Comparison of ENCODE assay signal across 1 cellular context in the genomic region with DNA sequence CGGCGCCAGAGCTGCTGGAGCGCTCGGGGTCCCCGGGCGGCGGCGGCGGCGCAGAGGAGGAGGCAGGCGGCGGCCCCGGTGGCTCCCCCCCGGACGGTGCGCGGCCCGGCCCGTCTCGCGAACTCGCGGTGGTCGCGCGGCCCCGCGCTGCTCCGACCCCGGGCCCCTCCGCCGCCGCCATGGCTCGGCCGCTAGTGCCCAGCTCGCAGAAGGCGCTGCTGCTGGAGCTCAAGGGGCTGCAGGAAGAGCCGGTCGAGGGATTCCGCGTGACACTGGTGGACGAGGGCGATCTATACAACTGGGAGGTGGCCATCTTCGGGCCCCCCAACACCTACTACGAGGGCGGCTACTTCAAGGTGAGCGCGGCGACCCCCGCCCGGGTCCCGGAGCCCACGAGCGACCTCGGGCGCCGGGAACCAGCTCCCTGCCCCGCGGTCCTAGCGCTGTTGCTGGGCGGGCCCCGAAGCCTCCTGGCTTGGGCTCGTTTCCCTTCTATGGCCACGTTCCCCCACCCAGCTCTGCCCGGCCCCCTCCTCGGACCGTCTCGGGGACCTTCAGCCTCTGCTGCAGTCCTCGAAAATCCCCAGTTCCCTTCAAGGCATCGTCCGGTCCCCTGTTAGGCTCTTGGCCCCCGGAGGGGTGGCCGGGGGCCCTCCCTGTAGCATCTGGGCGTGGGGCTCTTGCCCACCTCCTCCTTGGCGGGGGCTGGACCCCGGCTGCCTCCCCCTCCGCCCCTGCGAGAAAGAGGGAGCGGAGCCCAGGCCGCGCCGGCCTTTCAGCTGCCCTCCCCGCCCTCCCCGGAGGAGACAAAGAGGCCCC.
A peak's percentile ranks its signal among the peaks of the same experiment; 100 is the strongest.
TF ChIP-seq lines count a peak whose summit lies in the region.

A gene with protein sequence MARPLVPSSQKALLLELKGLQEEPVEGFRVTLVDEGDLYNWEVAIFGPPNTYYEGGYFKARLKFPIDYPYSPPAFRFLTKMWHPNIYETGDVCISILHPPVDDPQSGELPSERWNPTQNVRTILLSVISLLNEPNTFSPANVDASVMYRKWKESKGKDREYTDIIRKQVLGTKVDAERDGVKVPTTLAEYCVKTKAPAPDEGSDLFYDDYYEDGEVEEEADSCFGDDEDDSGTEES (plus strand): TSS at position 8 of the 819 bp plus-strand sequence. CDS start 172 bp downstream, at position 180.

TF ChIP-seq in HepG2, 621 proteins besides CTCF, POLR2A, EP300 and RAD21 (continued from another document and continues in another):
- TF ChIP-seq, protein P1, sequence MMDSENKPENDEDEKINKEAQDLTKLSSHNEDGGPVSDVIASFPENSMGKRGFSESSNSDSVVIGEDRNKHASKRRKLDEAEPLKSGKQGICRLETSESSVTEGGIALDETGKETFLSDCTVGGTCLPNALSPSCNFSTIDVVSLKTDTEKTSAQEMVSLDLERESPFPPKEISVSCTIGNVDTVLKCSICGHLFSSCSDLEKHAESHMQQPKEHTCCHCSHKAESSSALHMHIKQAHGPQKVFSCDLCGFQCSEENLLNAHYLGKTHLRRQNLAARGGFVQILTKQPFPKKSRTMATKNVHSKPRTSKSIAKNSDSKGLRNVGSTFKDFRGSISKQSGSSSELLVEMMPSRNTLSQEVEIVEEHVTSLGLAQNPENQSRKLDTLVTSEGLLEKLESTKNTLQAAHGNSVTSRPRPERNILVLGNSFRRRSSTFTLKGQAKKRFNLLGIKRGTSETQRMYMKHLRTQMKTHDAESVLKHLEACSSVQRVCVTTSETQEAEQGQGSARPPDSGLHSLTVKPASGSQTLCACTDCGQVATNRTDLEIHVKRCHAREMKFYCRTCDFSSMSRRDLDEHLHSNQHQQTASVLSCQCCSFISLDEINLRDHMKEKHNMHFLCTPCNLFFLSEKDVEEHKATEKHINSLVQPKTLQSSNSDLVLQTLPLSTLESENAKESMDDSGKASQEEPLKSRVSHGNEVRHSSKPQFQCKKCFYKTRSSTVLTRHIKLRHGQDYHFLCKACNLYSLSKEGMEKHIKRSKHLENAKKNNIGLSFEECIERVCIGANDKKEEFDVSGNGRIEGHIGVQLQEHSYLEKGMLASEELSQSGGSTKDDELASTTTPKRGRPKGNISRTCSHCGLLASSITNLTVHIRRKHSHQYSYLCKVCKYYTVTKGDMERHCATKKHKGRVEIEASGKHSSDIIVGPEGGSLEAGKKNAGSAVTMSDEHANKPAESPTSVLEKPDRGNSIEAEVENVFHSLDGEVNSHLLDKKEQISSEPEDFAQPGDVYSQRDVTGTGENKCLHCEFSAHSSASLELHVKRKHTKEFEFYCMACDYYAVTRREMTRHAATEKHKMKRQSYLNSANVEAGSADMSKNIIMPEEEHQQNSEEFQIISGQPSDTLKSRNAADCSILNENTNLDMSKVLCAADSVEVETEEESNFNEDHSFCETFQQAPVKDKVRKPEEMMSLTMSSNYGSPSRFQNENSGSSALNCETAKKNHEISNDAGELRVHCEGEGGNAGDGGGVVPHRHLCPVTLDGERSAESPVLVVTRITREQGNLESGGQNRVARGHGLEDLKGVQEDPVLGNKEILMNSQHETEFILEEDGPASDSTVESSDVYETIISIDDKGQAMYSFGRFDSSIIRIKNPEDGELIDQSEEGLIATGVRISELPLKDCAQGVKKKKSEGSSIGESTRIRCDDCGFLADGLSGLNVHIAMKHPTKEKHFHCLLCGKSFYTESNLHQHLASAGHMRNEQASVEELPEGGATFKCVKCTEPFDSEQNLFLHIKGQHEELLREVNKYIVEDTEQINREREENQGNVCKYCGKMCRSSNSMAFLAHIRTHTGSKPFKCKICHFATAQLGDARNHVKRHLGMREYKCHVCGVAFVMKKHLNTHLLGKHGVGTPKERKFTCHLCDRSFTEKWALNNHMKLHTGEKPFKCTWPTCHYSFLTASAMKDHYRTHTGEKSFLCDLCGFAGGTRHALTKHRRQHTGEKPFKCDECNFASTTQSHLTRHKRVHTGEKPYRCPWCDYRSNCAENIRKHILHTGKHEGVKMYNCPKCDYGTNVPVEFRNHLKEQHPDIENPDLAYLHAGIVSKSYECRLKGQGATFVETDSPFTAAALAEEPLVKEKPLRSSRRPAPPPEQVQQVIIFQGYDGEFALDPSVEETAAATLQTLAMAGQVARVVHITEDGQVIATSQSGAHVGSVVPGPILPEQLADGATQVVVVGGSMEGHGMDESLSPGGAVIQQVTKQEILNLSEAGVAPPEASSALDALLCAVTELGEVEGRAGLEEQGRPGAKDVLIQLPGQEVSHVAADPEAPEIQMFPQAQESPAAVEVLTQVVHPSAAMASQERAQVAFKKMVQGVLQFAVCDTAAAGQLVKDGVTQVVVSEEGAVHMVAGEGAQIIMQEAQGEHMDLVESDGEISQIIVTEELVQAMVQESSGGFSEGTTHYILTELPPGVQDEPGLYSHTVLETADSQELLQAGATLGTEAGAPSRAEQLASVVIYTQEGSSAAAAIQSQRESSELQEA (CRISPR knock-in tag; IDR thresholded peaks at IDR 0.05; ENCODE audit: not compliant biosample characterization) = no peak
- TF ChIP-seq ZNF768 (CRISPR knock-in tag; IDR thresholded peaks at IDR 0.05) = 0 out of 2 replicates have a peak, but pooled peaks have one; percentile 6
- TF ChIP-seq, protein P2, sequence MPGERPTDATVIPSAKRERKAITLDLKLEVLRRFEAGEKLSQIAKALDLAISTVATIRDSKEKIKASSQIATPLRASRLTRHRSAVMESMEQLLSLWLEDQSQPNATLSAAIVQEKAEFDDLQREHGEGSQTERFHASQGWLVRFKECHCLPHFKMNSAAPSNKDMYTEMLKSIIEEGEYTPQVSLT (CRISPR knock-in tag; IDR thresholded peaks at IDR 0.05; ENCODE audit: borderline replicate concordance, low read depth) = no peak
- TF ChIP-seq ZNF605 (CRISPR knock-in tag; IDR thresholded peaks at IDR 0.05) = no peak
- TF ChIP-seq POLR2AphosphoS2 (IDR thresholded peaks at IDR 0.05; ENCODE audit: low read depth, low read length) = no peak
- TF ChIP-seq ZNF34 (CRISPR knock-in tag; IDR thresholded peaks at IDR 0.05; ENCODE audit: borderline replicate concordance) = no peak
- TF ChIP-seq, protein P3, sequence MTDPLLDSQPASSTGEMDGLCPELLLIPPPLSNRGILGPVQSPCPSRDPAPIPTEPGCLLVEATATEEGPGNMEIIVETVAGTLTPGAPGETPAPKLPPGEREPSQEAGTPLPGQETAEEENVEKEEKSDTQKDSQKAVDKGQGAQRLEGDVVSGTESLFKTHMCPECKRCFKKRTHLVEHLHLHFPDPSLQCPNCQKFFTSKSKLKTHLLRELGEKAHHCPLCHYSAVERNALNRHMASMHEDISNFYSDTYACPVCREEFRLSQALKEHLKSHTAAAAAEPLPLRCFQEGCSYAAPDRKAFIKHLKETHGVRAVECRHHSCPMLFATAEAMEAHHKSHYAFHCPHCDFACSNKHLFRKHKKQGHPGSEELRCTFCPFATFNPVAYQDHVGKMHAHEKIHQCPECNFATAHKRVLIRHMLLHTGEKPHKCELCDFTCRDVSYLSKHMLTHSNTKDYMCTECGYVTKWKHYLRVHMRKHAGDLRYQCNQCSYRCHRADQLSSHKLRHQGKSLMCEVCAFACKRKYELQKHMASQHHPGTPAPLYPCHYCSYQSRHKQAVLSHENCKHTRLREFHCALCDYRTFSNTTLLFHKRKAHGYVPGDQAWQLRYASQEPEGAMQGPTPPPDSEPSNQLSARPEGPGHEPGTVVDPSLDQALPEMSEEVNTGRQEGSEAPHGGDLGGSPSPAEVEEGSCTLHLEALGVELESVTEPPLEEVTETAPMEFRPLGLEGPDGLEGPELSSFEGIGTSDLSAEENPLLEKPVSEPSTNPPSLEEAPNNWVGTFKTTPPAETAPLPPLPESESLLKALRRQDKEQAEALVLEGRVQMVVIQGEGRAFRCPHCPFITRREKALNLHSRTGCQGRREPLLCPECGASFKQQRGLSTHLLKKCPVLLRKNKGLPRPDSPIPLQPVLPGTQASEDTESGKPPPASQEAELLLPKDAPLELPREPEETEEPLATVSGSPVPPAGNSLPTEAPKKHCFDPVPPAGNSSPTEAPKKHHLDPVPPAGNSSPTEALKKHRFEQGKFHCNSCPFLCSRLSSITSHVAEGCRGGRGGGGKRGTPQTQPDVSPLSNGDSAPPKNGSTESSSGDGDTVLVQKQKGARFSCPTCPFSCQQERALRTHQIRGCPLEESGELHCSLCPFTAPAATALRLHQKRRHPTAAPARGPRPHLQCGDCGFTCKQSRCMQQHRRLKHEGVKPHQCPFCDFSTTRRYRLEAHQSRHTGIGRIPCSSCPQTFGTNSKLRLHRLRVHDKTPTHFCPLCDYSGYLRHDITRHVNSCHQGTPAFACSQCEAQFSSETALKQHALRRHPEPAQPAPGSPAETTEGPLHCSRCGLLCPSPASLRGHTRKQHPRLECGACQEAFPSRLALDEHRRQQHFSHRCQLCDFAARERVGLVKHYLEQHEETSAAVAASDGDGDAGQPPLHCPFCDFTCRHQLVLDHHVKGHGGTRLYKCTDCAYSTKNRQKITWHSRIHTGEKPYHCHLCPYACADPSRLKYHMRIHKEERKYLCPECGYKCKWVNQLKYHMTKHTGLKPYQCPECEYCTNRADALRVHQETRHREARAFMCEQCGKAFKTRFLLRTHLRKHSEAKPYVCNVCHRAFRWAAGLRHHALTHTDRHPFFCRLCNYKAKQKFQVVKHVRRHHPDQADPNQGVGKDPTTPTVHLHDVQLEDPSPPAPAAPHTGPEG (CRISPR knock-in tag; IDR thresholded peaks at IDR 0.05) = no peak
- TF ChIP-seq ISL2 (CRISPR knock-in tag; IDR thresholded peaks at IDR 0.05) = 0 out of 2 replicates have a peak, but pooled peaks have one; percentile 5
- TF ChIP-seq REL (CRISPR knock-in tag; conservative IDR thresholded peaks at IDR 0.05) = 0 out of 2 replicates have a peak, but pooled peaks have one; percentile 51
- TF ChIP-seq ZNF230 (CRISPR knock-in tag; IDR thresholded peaks at IDR 0.05) = 0 out of 2 replicates have a peak, but pooled peaks have one; percentile 42
- TF ChIP-seq, protein P4, sequence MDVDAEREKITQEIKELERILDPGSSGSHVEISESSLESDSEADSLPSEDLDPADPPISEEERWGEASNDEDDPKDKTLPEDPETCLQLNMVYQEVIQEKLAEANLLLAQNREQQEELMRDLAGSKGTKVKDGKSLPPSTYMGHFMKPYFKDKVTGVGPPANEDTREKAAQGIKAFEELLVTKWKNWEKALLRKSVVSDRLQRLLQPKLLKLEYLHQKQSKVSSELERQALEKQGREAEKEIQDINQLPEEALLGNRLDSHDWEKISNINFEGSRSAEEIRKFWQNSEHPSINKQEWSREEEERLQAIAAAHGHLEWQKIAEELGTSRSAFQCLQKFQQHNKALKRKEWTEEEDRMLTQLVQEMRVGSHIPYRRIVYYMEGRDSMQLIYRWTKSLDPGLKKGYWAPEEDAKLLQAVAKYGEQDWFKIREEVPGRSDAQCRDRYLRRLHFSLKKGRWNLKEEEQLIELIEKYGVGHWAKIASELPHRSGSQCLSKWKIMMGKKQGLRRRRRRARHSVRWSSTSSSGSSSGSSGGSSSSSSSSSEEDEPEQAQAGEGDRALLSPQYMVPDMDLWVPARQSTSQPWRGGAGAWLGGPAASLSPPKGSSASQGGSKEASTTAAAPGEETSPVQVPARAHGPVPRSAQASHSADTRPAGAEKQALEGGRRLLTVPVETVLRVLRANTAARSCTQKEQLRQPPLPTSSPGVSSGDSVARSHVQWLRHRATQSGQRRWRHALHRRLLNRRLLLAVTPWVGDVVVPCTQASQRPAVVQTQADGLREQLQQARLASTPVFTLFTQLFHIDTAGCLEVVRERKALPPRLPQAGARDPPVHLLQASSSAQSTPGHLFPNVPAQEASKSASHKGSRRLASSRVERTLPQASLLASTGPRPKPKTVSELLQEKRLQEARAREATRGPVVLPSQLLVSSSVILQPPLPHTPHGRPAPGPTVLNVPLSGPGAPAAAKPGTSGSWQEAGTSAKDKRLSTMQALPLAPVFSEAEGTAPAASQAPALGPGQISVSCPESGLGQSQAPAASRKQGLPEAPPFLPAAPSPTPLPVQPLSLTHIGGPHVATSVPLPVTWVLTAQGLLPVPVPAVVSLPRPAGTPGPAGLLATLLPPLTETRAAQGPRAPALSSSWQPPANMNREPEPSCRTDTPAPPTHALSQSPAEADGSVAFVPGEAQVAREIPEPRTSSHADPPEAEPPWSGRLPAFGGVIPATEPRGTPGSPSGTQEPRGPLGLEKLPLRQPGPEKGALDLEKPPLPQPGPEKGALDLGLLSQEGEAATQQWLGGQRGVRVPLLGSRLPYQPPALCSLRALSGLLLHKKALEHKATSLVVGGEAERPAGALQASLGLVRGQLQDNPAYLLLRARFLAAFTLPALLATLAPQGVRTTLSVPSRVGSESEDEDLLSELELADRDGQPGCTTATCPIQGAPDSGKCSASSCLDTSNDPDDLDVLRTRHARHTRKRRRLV (CRISPR knock-in tag; IDR thresholded peaks at IDR 0.05) = 0 out of 2 replicates have a peak, but pooled peaks have one; percentile 12
- peak; percentile 8; the same call in 1 of the 2 replicates for TF ChIP-seq TAF1 (CRISPR knock-in tag; IDR thresholded peaks at IDR 0.05)
- TF ChIP-seq, protein P5, sequence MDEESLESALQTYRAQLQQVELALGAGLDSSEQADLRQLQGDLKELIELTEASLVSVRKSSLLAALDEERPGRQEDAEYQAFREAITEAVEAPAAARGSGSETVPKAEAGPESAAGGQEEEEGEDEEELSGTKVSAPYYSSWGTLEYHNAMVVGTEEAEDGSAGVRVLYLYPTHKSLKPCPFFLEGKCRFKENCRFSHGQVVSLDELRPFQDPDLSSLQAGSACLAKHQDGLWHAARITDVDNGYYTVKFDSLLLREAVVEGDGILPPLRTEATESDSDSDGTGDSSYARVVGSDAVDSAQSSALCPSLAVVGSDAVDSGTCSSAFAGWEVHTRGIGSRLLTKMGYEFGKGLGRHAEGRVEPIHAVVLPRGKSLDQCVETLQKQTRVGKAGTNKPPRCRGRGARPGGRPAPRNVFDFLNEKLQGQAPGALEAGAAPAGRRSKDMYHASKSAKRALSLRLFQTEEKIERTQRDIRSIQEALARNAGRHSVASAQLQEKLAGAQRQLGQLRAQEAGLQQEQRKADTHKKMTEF (CRISPR knock-in tag; IDR thresholded peaks at IDR 0.05) = peak; percentile 7; the same call in 1 of the 2 replicates
- TF ChIP-seq, protein P6, sequence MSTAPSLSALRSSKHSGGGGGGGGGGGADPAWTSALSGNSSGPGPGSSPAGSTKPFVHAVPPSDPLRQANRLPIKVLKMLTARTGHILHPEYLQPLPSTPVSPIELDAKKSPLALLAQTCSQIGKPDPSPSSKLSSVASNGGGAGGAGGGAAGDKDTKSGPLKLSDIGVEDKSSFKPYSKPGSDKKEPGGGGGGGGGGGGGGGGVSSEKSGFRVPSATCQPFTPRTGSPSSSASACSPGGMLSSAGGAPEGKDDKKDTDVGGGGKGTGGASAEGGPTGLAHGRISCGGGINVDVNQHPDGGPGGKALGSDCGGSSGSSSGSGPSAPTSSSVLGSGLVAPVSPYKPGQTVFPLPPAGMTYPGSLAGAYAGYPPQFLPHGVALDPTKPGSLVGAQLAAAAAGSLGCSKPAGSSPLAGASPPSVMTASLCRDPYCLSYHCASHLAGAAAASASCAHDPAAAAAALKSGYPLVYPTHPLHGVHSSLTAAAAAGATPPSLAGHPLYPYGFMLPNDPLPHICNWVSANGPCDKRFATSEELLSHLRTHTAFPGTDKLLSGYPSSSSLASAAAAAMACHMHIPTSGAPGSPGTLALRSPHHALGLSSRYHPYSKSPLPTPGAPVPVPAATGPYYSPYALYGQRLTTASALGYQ (CRISPR knock-in tag; IDR thresholded peaks at IDR 0.05) = no peak
- TF ChIP-seq, protein P7, sequence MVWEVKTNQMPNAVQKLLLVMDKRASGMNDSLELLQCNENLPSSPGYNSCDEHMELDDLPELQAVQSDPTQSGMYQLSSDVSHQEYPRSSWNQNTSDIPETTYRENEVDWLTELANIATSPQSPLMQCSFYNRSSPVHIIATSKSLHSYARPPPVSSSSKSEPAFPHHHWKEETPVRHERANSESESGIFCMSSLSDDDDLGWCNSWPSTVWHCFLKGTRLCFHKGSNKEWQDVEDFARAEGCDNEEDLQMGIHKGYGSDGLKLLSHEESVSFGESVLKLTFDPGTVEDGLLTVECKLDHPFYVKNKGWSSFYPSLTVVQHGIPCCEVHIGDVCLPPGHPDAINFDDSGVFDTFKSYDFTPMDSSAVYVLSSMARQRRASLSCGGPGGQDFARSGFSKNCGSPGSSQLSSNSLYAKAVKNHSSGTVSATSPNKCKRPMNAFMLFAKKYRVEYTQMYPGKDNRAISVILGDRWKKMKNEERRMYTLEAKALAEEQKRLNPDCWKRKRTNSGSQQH (CRISPR knock-in tag; IDR thresholded peaks at IDR 0.05; ENCODE audit: low read depth) = no peak
- peak; percentile 65 for TF ChIP-seq RBFOX2 (IDR thresholded peaks at IDR 0.05; ENCODE audit: low read depth, low read length)
- peak; percentile 35; the same call in 1 of the 2 replicates for TF ChIP-seq HDAC1 (CRISPR knock-in tag; IDR thresholded peaks at IDR 0.05)
